In the genomic region with DNA sequence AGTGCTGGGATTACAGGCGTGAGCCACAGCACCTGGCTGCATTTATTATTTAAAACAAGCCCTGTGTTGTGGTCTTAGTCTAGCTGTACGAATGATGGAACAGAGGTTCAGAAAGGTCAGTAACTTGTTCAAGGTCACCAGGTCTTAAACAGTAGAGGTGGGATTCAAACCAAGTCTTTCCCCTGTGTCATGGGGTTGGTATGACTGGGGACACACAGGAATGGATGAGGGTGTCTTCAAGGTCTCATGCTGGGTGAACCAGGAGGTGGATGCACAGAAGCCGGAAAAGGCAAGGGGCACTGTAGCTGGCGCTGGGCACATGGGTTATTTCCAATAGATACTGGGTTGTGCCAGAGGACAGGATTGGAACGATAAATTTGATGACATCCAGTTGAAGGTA, we compare ENCODE assay signal across 1 cellular context.
TF ChIP-seq lines count a peak whose summit lies in the region.

No MANE protein-coding gene starts in this region.

TF ChIP-seq in WTC11, 78 proteins besides CTCF, POLR2A, EP300 and RAD21 (continued from another document):
- TF ChIP-seq ZNF532 (CRISPR knock-in tag; IDR thresholded peaks at IDR 0.05; ENCODE audit: borderline replicate concordance) = no peak
- no peak for TF ChIP-seq ELF4 (CRISPR knock-in tag; IDR thresholded peaks at IDR 0.05; ENCODE audit: low read depth)
- TF ChIP-seq STAT6 (CRISPR knock-in tag; conservative IDR thresholded peaks at IDR 0.05; ENCODE audit: low read depth) = no peak
- TF ChIP-seq NFYB (CRISPR knock-in tag; conservative IDR thresholded peaks at IDR 0.05; ENCODE audit: low read depth) = no peak
- TF ChIP-seq ZBTB43 (CRISPR knock-in tag; IDR thresholded peaks at IDR 0.05) = no peak
- TF ChIP-seq CBFB (CRISPR knock-in tag; IDR thresholded peaks at IDR 0.05; ENCODE audit: low read depth) = no peak
- TF ChIP-seq TEAD4 (CRISPR knock-in tag; IDR thresholded peaks at IDR 0.05) = no peak
- TF ChIP-seq, protein P1, sequence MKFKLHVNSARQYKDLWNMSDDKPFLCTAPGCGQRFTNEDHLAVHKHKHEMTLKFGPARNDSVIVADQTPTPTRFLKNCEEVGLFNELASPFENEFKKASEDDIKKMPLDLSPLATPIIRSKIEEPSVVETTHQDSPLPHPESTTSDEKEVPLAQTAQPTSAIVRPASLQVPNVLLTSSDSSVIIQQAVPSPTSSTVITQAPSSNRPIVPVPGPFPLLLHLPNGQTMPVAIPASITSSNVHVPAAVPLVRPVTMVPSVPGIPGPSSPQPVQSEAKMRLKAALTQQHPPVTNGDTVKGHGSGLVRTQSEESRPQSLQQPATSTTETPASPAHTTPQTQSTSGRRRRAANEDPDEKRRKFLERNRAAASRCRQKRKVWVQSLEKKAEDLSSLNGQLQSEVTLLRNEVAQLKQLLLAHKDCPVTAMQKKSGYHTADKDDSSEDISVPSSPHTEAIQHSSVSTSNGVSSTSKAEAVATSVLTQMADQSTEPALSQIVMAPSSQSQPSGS (CRISPR knock-in tag; IDR thresholded peaks at IDR 0.05; ENCODE audit: borderline replicate concordance, low read depth) = no peak
- TF ChIP-seq NFATC4 (CRISPR knock-in tag; IDR thresholded peaks at IDR 0.05) = no peak
- TF ChIP-seq, protein P2, sequence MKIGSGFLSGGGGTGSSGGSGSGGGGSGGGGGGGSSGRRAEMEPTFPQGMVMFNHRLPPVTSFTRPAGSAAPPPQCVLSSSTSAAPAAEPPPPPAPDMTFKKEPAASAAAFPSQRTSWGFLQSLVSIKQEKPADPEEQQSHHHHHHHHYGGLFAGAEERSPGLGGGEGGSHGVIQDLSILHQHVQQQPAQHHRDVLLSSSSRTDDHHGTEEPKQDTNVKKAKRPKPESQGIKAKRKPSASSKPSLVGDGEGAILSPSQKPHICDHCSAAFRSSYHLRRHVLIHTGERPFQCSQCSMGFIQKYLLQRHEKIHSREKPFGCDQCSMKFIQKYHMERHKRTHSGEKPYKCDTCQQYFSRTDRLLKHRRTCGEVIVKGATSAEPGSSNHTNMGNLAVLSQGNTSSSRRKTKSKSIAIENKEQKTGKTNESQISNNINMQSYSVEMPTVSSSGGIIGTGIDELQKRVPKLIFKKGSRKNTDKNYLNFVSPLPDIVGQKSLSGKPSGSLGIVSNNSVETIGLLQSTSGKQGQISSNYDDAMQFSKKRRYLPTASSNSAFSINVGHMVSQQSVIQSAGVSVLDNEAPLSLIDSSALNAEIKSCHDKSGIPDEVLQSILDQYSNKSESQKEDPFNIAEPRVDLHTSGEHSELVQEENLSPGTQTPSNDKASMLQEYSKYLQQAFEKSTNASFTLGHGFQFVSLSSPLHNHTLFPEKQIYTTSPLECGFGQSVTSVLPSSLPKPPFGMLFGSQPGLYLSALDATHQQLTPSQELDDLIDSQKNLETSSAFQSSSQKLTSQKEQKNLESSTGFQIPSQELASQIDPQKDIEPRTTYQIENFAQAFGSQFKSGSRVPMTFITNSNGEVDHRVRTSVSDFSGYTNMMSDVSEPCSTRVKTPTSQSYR (CRISPR knock-in tag; IDR thresholded peaks at IDR 0.05) = no peak
- TF ChIP-seq ZBTB21 (CRISPR knock-in tag; IDR thresholded peaks at IDR 0.05; ENCODE audit: borderline replicate concordance) = no peak
